ENCODE assay signal across 9 cellular contexts in genomic region chr5:54175-54730, GRCh38. TPM values are rescaled to one million over a fixed set of nuclear protein-coding genes. Genes with fewer than 3 reads are reported as not detected.
A peak's percentile ranks its signal among the peaks of the same experiment; 100 is the strongest.
DNase-seq lines count a peak whose midpoint lies in the region; ATAC-seq and TF ChIP-seq lines count a peak whose summit lies in the region.
"Had no signal": no experiment of that assay in that cellular context is flagged by ENCODE, and none has a peak within 500 bp of the region (broad histone marks: within the 10 kb centered on the region; RNA-seq: fewer than 3 reads in every experiment).

No MANE protein-coding gene starts in this region.

- peaks cover 0 to 3% of the 10 kb centered on the region in 2 donors for H3K9me3 Mint-ChIP-seq in activated T-cell treated with anti-CD3 and anti-CD28 coated beads, Interleukin-2, amount 50 U/mL, for 72 hours
- peaks cover 0 to 5% (median under 1%) of the 10 kb centered on the region in 6 donors for H3K9me3 Mint-ChIP-seq in immature natural killer cell

- TF ChIP-seq CTCF in ascending aorta (IDR thresholded peaks at IDR 0.05) (no peak), testis (IDR thresholded peaks at IDR 0.05) (no peak)

- peaks cover 5% of the 10 kb centered on the region for H3K4me1 Mint-ChIP-seq in activated T-cell treated with anti-CD3 and anti-CD28 coated beads, Interleukin-2, amount 50 U/mL, for 72 hours (ENCODE audit: low read depth)
- H3K4me1 Mint-ChIP-seq in immature natural killer cell: peaks cover 0 to 5% of the 10 kb centered on the region in 2 donors

- peak overlapping the region; percentile 63 to 77 for H3K4me3 Mint-ChIP-seq in activated T-cell treated with anti-CD3 and anti-CD28 coated beads, Interleukin-2, amount 50 U/mL, for 72 hours
- H3K4me3 Mint-ChIP-seq in immature natural killer cell: peak overlapping the region; percentile 7 to 66 (median 55)

- no peaks in the 10 kb centered on the region for H3K36me3 ChIP-seq in ascending aorta
- H3K36me3 ChIP-seq in testis (ENCODE audit: low read depth, missing control alignments): no peaks in the 10 kb centered on the region

- H3K27me3 ChIP-seq in ascending aorta (peaks cover 11% of the 10 kb centered on the region), testis (no peaks in the 10 kb centered on the region)

- H3K27ac ChIP-seq in ascending aorta (no peak overlapping the region), testis (no peak overlapping the region)

- H3K9me3 ChIP-seq in ascending aorta (no peaks in the 10 kb centered on the region), testis (no peaks in the 10 kb centered on the region)

- ATAC-seq in activated T-cell treated with anti-CD3 and anti-CD28 coated beads, Interleukin-2, amount 50 U/mL, for 72 hours (replicated peaks in 1 of 2): no peak
- ATAC-seq in GM21786 (IDR thresholded peaks at IDR 0.05; ENCODE audit: unreplicated experiment) (no peak), GM19452 (IDR thresholded peaks at IDR 0.05; ENCODE audit: unreplicated experiment) (no peak)

- H3K27me3 Mint-ChIP-seq in activated T-cell treated with anti-CD3 and anti-CD28 coated beads, Interleukin-2, amount 50 U/mL, for 72 hours (ENCODE audit: low read depth): peaks cover 50% of the 10 kb centered on the region
- H3K27me3 Mint-ChIP-seq in immature natural killer cell (ENCODE audit: low read depth in 3 of 3): peaks cover 11 to 25% (median 13%) of the 10 kb centered on the region in 3 donors

- TF ChIP-seq POLR2A in testis (IDR thresholded peaks at IDR 0.05): no peak

- H3K27ac Mint-ChIP-seq in activated T-cell treated with anti-CD3 and anti-CD28 coated beads, Interleukin-2, amount 50 U/mL, for 72 hours: no peak overlapping the region
- H3K27ac Mint-ChIP-seq in immature natural killer cell: no peak overlapping the region

- intact Hi-C loops in ascending aorta (cut with DNase I) (no loop called here), testis (cut with DNase I; ENCODE audit: low total_unique reads) (no loop called here)

- 17 to 25% methylated on average over 4 to 20 of the region's 20 CpGs for WGBS in testis, 2 donors

- peaks cover 3 to 4% of the 10 kb centered on the region in 2 donors for H3K36me3 Mint-ChIP-seq in activated T-cell treated with anti-CD3 and anti-CD28 coated beads, Interleukin-2, amount 50 U/mL, for 72 hours (ENCODE audit: insufficient read depth in 2 of 2)
- peaks cover 0 to 4% (median 3%) of the 10 kb centered on the region in 3 donors for H3K36me3 Mint-ChIP-seq in immature natural killer cell

- H3K4me3 ChIP-seq in ascending aorta (peak overlapping the region; percentile 62 to 73), testis (peak overlapping the region; percentile 51 to 60)

- no peak for DNase-seq in activated T-cell treated with anti-CD3 and anti-CD28 coated beads, Interleukin-2, amount 50 U/mL, for 72 hours
- no peak for DNase-seq in activated T-cell treated with anti-CD3 and anti-CD28 coated beads, Interleukin-2, amount 50 U/mL, for 1 hour
- DNase-seq in ascending aorta (ENCODE audit: low spot score in 2 of 2) (no peak), immature natural killer cell (no peak), testis (no peak), NCI-H1105 (lab: John Stamatoyannopoulos, UW) (no peak)
- DNase-seq: hippocampal formation had no signal

- H3K4me1 ChIP-seq in ascending aorta: peaks cover 0 to 5% of the 10 kb centered on the region in 2 donors
- H3K4me1 ChIP-seq in testis: peaks cover 7% of the 10 kb centered on the region

RNA-seq across cellular contexts. Expression of gene PLEKHG4B, which starts 37.7 kb away (rescaled TPM):
- not detected for total RNA-seq in activated T-cell treated with anti-CD3 and anti-CD28 coated beads, Interleukin-2, amount 50 U/mL, for 72 hours
- total RNA-seq in ascending aorta (not detected), testis (1 to 10 TPM; 6.0 to 6.9 TPM)
- polyA plus RNA-seq in immature natural killer cell (not detected), testis (ENCODE audit: insufficient read depth, low read depth, low replicate concordance) (3.2 TPM)
